1 cellular context compared by ENCODE assay signal in genomic region chr2:96345868-96346452, GRCh38.
A peak's percentile ranks its signal among the peaks of the same experiment; 100 is the strongest.
TF ChIP-seq lines count a peak whose summit lies in the region.

No MANE protein-coding gene starts in this region.

TF ChIP-seq in IMR-90, 13 proteins besides CTCF, POLR2A, EP300 and RAD21:
- TF ChIP-seq BHLHE40 (IDR thresholded peaks at IDR 0.05; ENCODE audit: low read depth, low read length), result no peak
- TF ChIP-seq SMC3 (IDR thresholded peaks at IDR 0.05; ENCODE audit: low read depth, low read length), result no peak
- peak; percentile 73 for TF ChIP-seq MAFK (IDR thresholded peaks at IDR 0.05; ENCODE audit: low read depth, low read length)
